13 cellular contexts compared by ENCODE assay signal in genomic region chr17:21012736-21013135, GRCh38.
"Had no signal": no experiment of that assay in that cellular context is flagged by ENCODE, and none has a peak within 500 bp of the region (broad histone marks: within the 10 kb centered on the region; RNA-seq: fewer than 3 reads in every experiment).

No MANE protein-coding gene starts in this region.

- H3K4me3 ChIP-seq: skin epidermis, transverse colon had no signal

- H3K4me1 ChIP-seq: transverse colon had no signal

- DNase-seq: activated CD4-positive, alpha-beta T cell treated with anti-CD3 and anti-CD28 coated beads, Interleukin-2, amount 50 U/mL, for 4 hours; activated CD4-positive, CD25-positive, alpha-beta regulatory T cell treated with anti-CD3 and anti-CD28 coated beads, Interleukin-2, amount 50 U/mL, for 72 hours; activated CD8-positive, alpha-beta memory T cell treated with anti-CD3 and anti-CD28 coated beads, Interleukin-2, amount 10 ng/mL, durations not matched to agents 7 days and 5 days; activated effector memory CD4-positive, alpha-beta T cell treated with anti-CD3 and anti-CD28 coated beads, Interleukin-2, amount 50 U/mL, for 16 hours; activated naive CD8-positive, alpha-beta T cell treated with anti-CD3 and anti-CD28 coated beads for 36 hours; activated T-cell treated with anti-CD3 and anti-CD28 coated beads, Interleukin-2, amount 50 U/mL, for 24 hours; hypothalamus; nephron progenitor cell; transverse colon had no signal

- H3K27ac ChIP-seq: skin epidermis had no signal

- FAIRE-seq: colon, endothelial cell of umbilical vein, frontal cortex had no signal

- H3K9me3 ChIP-seq: transverse colon had no signal

- ATAC-seq: activated CD8-positive, alpha-beta memory T cell treated with anti-CD3 and anti-CD28 coated beads, Interleukin-2, amount 10 ng/mL, durations not matched to agents 7 days and 5 days had no signal

- H3K27me3 ChIP-seq: transverse colon had no signal
